31 cellular contexts compared by ENCODE assay signal in the genomic region with DNA sequence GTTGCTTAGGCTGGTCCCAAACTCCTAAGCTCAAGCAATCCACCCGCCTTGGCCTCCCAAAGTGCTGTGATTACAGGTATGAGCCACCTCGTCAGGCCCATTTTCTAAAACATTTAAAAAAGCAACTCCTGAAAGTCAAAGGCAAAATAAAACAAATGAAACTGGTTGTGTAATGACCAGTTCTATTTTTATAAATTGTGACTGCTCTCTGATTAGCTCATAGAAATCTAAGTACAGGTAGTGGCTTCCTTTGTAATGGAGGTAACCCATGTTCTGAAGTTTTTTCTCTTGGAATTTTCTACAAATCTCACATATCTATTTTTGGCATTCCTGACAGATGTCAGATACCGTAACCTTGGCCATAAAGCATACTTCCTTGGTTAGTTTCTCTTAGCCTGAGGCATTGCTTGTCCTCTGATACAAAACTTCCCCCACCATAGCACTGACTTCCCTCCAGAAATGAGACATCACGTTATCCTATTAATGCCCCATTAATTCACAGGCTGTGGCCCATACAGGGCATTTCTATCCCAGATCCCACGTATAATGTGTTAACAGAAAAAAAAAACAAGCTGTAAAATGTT. TPM values are rescaled to one million over a fixed set of nuclear protein-coding genes. Genes with fewer than 3 reads are reported as not detected.
DNase-seq lines count a peak whose midpoint lies in the region; ATAC-seq, FAIRE-seq and TF ChIP-seq lines count a peak whose summit lies in the region.
"Had no signal": no experiment of that assay in that cellular context is flagged by ENCODE, and none has a peak within 500 bp of the region (broad histone marks: within the 10 kb centered on the region; RNA-seq: fewer than 3 reads in every experiment).

No MANE protein-coding gene starts in this region.

- intact Hi-C loops in kidney (cut with DNase I) = no loop called here

- peaks cover 16 to 29% of the 10 kb centered on the region in 2 donors for H3K4me1 ChIP-seq in kidney (ENCODE audit: control insufficient read depth in 1 of 2, insufficient read depth in 1 of 2, low read depth in 1 of 2, low read length in 2 of 2)
- H3K4me1 ChIP-seq: esophagus squamous epithelium, gastroesophageal sphincter had no signal

- DNase-seq in ELR (ENCODE audit: low read depth) (peak; percentile 62), NCI-H226 (peak; percentile 58), kidney (no peak), NOMO-1 treated with dmso at 0.1 percent for 144 hours (lab: John Stamatoyannopoulos, UW; ENCODE audit: unreplicated experiment) (no peak), islet precursor cell (no peak), NCI-H82 treated with DMSO at 0.1 percent for 48 hours (lab: John Stamatoyannopoulos, UW; ENCODE audit: unreplicated experiment) (no peak)
- DNase-seq: activated CD4-positive, alpha-beta T cell treated with anti-CD3 and anti-CD28 coated beads for 36 hours; activated CD8-positive, alpha-beta memory T cell treated with anti-CD3 and anti-CD28 coated beads for 24 hours; activated gamma-delta T cell; activated naive CD8-positive, alpha-beta T cell treated with anti-CD3 and anti-CD28 coated beads, Interleukin-2, amount 10 ng/mL, durations not matched to agents 7 days and 5 days; activated T-cell treated with anti-CD3 and anti-CD28 coated beads, Interleukin-2, amount 50 U/mL, for 1 hour; CD8-positive, alpha-beta memory T cell; central memory CD4-positive, alpha-beta T cell; esophagus squamous epithelium; mucosa of descending colon; NCI-H1436 treated with DMSO at 0.1 percent for 48 hours; NCI-H446; NCI-H774; nephron progenitor cell; OCI-M1; ovary; retina; Right ventricle myocardium superior had no signal

- peak overlapping the region in 1 of 2 donors; percentile 44 for H3K9ac ChIP-seq in kidney (ENCODE audit: low read length in 2 of 2)
- H3K9ac ChIP-seq: KMS-11 had no signal

- no peak overlapping the region for H3K4me3 ChIP-seq in kidney (ENCODE audit: low read length in 2 of 2)
- H3K4me3 ChIP-seq: A549, esophagus squamous epithelium, gastroesophageal sphincter, mucosa of descending colon, ovary, skin epidermis had no signal

- no peaks in the 10 kb centered on the region for H3K36me3 ChIP-seq in kidney (ENCODE audit: control insufficient read depth in 1 of 2, insufficient read depth in 2 of 2, low read length in 2 of 2)
- H3K36me3 ChIP-seq: esophagus squamous epithelium, gastroesophageal sphincter, ovary had no signal

- peak overlapping the region; percentile 82 to 89 for H3K27ac ChIP-seq in kidney (ENCODE audit: low read depth in 2 of 2, low read length in 2 of 2)
- H3K27ac ChIP-seq: A549, esophagus squamous epithelium, gastroesophageal sphincter, KMS-11, ovary, skin epidermis had no signal

- ATAC-seq in GM18517 (IDR thresholded peaks at IDR 0.05; ENCODE audit: unreplicated experiment) = peak; percentile 41
- no peak for ATAC-seq in GM19455 (IDR thresholded peaks at IDR 0.05; ENCODE audit: unreplicated experiment)
- ATAC-seq: A549; activated CD4-positive, alpha-beta T cell treated with anti-CD3 and anti-CD28 coated beads for 36 hours; gastroesophageal sphincter; HCT116; mucosa of descending colon had no signal

- no peak for FAIRE-seq in kidney (lab: Jason Lieb, UNC)
- FAIRE-seq: A549, G401.6 had no signal

- no peak for TF ChIP-seq CTCF in kidney (IDR thresholded peaks at IDR 0.05; ENCODE audit: borderline replicate concordance, extremely low read depth, insufficient read depth)

- H3K9me3 ChIP-seq in kidney (ENCODE audit: control insufficient read depth in 1 of 2, low read length in 2 of 2) = no peaks in the 10 kb centered on the region
- H3K9me3 ChIP-seq: A549, esophagus squamous epithelium, gastroesophageal sphincter, mucosa of descending colon, ovary had no signal

RNA-seq across cellular contexts. Expression of a gene that starts 14.1 kb away (rescaled TPM):
- 70.9 TPM for total RNA-seq in kidney
- 93.5 TPM for polyA plus RNA-seq in kidney (ENCODE audit: insufficient read depth, low read depth, low replicate concordance)

RNA-seq across cellular contexts. Expression of a gene that starts 37.6 kb away (rescaled TPM):
- 22.8 TPM for total RNA-seq in kidney
- 15.7 TPM for polyA plus RNA-seq in kidney (ENCODE audit: insufficient read depth, low read depth, low replicate concordance)

Comparison
In these comparisons a context has a peak if more than half of its experiments do, and no peak if none do; other contexts are left out.
1. DNase-seq: peak in ELR (single experiment) and NCI-H226 (single experiment); none in kidney (single experiment), NOMO-1 treated with dmso at 0.1 percent for 144 hours (single experiment), islet precursor cell (single experiment) and NCI-H82 treated with DMSO at 0.1 percent for 48 hours (single experiment).